Comparison of ENCODE assay signal across 8 cellular contexts in the genomic region with DNA sequence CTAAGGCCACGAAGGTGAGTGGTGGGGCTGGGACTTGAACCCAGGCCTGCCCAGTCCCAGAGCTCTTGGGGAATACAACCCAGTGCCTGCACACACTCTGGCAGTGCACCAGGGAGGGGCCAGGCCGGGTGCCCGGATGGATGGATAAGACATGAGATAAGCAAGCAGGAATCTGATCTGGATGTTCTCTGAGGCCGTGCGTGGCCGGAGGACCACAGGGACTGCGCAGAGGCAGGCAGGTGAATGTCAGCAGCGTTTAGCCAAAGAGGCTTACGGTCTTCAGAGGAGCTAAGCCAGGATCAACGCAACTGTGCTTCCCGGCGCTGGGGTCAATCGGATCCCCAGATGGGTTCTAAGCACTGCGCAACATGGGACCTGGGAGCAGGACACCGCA. TPM values are rescaled to one million over a fixed set of nuclear protein-coding genes. Genes with fewer than 3 reads are reported as not detected.
DNase-seq lines count a peak whose midpoint lies in the region; ATAC-seq and TF ChIP-seq lines count a peak whose summit lies in the region.

No MANE protein-coding gene starts in this region.

- H3K27ac ChIP-seq in RWPE2 (ENCODE audit: poor library complexity, severe bottlenecking) = peak overlapping the region; percentile 82
- H3K27ac ChIP-seq in esophagus (ENCODE audit: low read depth in 2 of 2, low read length in 1 of 2) = peak overlapping the region; percentile 91 to 94
- H3K27ac ChIP-seq in ovary = peak overlapping the region in 1 of 2 donors; percentile 91
- no peak overlapping the region for H3K27ac ChIP-seq in aorta (ENCODE audit: low read depth in 1 of 2, low read length in 2 of 2)

- DNase-seq in RWPE2 (ENCODE audit: low spot score) (no peak), ovary (no peak), DMS114 treated with DMSO at 0.1 percent for 48 hours (lab: John Stamatoyannopoulos, UW; ENCODE audit: unreplicated experiment) (no peak), aorta (no peak)

- no peak for TF ChIP-seq POLR2A in ovary (IDR thresholded peaks at IDR 0.05)

- no peak for ATAC-seq in RWPE2 (ENCODE audit: low read depth)
- ATAC-seq in HG03469 (IDR thresholded peaks at IDR 0.05; ENCODE audit: unreplicated experiment) = no peak
- ATAC-seq in HG02623 (IDR thresholded peaks at IDR 0.05; ENCODE audit: unreplicated experiment) = no peak
- ATAC-seq in aorta (ENCODE audit: low FRiP score) = no peak

- TF ChIP-seq CTCF in RWPE2 (IDR thresholded peaks at IDR 0.05; ENCODE audit: poor library complexity, severe bottlenecking) (no peak), ovary (IDR thresholded peaks at IDR 0.05) (no peak)

- H3K4me1 ChIP-seq in RWPE2 (ENCODE audit: insufficient read depth, poor library complexity, severe bottlenecking) (peaks cover 5% of the 10 kb centered on the region), esophagus (ENCODE audit: control insufficient read depth in 2 of 2, insufficient read depth in 2 of 2, low read length in 1 of 2) (peaks cover 19 to 35% of the 10 kb centered on the region in 2 donors), ovary (ENCODE audit: insufficient read depth) (peaks cover 15% of the 10 kb centered on the region), aorta (ENCODE audit: control insufficient read depth in 1 of 2, insufficient read depth in 2 of 2, low read length in 2 of 2) (no peaks in the 10 kb centered on the region)

- H3K9me3 ChIP-seq in RWPE2 (ENCODE audit: severe bottlenecking) (no peaks in the 10 kb centered on the region), esophagus (ENCODE audit: control insufficient read depth in 2 of 2, insufficient read depth in 1 of 2, low read depth in 1 of 2, low read length in 1 of 2) (no peaks in the 10 kb centered on the region), ovary (no peaks in the 10 kb centered on the region), aorta (ENCODE audit: control insufficient read depth, low read length) (no peaks in the 10 kb centered on the region)

- peaks cover 13% of the 10 kb centered on the region for H3K36me3 ChIP-seq in RWPE2 (ENCODE audit: low read depth)
- H3K36me3 ChIP-seq in esophagus (ENCODE audit: control insufficient read depth in 2 of 2, insufficient read depth in 2 of 2, low read length in 1 of 2) = no peaks in the 10 kb centered on the region
- H3K36me3 ChIP-seq in ovary = no peaks in the 10 kb centered on the region
- H3K36me3 ChIP-seq in aorta (ENCODE audit: control insufficient read depth in 1 of 2, insufficient read depth in 2 of 2, low read length in 1 of 2) = no peaks in the 10 kb centered on the region

- H3K27me3 ChIP-seq in RWPE2 (ENCODE audit: insufficient read depth, poor library complexity, severe bottlenecking) (no peaks in the 10 kb centered on the region), esophagus (ENCODE audit: control insufficient read depth in 1 of 2, insufficient read depth in 2 of 2, low read length in 2 of 2) (no peaks in the 10 kb centered on the region), ovary (no peaks in the 10 kb centered on the region), aorta (ENCODE audit: control insufficient read depth in 1 of 2, insufficient read depth in 2 of 2, low read length in 1 of 2) (no peaks in the 10 kb centered on the region)

- TF ChIP-seq EP300 in ovary (IDR thresholded peaks at IDR 0.05) = no peak

- intact Hi-C loops in ovary (cut with DNase I) (no loop called here), aorta (cut with DNase I) (no loop called here)

- 25 to 28% methylated on average over 14 to 15 of the region's 15 CpGs for WGBS in esophagus, 2 donors
- 18 to 30% (median 24%) methylated on average over 15 of the region's 15 CpGs for WGBS in ovary, 3 donors
- WGBS in aorta, 2 donors = 21 to 24% methylated on average over 15 of the region's 15 CpGs

- peak overlapping the region; percentile 72 for H3K4me3 ChIP-seq in GM08714 (ENCODE audit: low read length)
- H3K4me3 ChIP-seq in RWPE2 (ENCODE audit: severe bottlenecking) = peak overlapping the region; percentile 67
- H3K4me3 ChIP-seq in esophagus (ENCODE audit: low read depth in 1 of 2, low read length in 2 of 2) = peak overlapping the region; percentile 66 to 79
- H3K4me3 ChIP-seq in ovary = peak overlapping the region; percentile 89
- H3K4me3 ChIP-seq in aorta (ENCODE audit: low read length in 2 of 2) = no peak overlapping the region

RNA-seq across cellular contexts. Expression of a gene that starts 1.5 kb away (rescaled TPM):
- 10 to 100 TPM; 17.0 to 19.0 TPM for polyA plus RNA-seq in esophagus
- 10 to 100 TPM; 10.4 to 36.8 (median 27.5) TPM for total RNA-seq in ovary
- 10 to 100 TPM in 1 of 2 donors, 1 to 10 TPM in 1; 3.0 to 20.4 TPM for polyA plus RNA-seq in ovary
- 10 to 100 TPM; 23.9 to 25.5 TPM for total RNA-seq in aorta
- 10 to 100 TPM in 1 of 2 donors, 1 to 10 TPM in 1; 6.6 to 12.1 TPM for polyA plus RNA-seq in aorta

RNA-seq across cellular contexts. Expression of a gene that starts 21.5 kb away (rescaled TPM):
- polyA plus RNA-seq in esophagus (10 to 100 TPM; 12.9 to 16.0 TPM), ovary (10 to 100 TPM in 1 of 2 donors, 1 to 10 TPM in 1; 7.3 to 25.5 TPM), aorta (10 to 100 TPM; 10.3 to 48.3 TPM)
- total RNA-seq in ovary (10 to 100 TPM; 27.4 to 48.2 (median 38.2) TPM), aorta (10 to 100 TPM; 23.0 to 26.1 TPM)

RNA-seq across cellular contexts. Expression of a gene that starts 56.2 kb away (rescaled TPM):
- polyA plus RNA-seq in esophagus (not detected), ovary (not detected), aorta (not detected)
- total RNA-seq in ovary (not detected), aorta (not detected)

Comparison
In these comparisons a context has a peak if more than half of its experiments do, and no peak if none do; other contexts are left out.
1. H3K4me3 ChIP-seq: peak in GM08714 (single experiment), RWPE2 (single experiment), esophagus (2 of 2) and ovary (single experiment); none in aorta (0 of 2).
2. H3K27ac ChIP-seq: peak in RWPE2 (single experiment) and esophagus (2 of 2); none in aorta (0 of 2).